17 cellular contexts compared by ENCODE assay signal in the genomic region with DNA sequence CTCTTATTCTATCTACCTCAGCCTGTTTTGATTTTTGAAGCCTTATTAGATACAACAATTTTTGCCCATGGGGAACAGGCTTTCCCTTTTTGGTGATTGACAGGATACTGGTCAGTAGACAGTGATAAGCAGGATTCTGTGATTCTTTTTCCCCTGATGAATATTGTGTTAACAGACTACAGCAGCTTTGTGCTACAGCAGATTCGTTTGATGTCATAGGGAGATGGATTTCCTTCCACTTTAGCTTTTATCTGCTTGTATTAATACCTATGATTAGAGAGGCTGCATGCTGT.
"Had no signal": no experiment of that assay in that cellular context is flagged by ENCODE, and none has a peak within 500 bp of the region (broad histone marks: within the 10 kb centered on the region; RNA-seq: fewer than 3 reads in every experiment).

No MANE protein-coding gene starts in this region.

- H3K4me1 ChIP-seq: foreskin keratinocyte had no signal

- ATAC-seq: activated T-cell treated with anti-CD3 and anti-CD28 coated beads, Interleukin-2, amount 50 U/mL, for 72 hours; sciatic nerve; stimulated activated naive CD8-positive, alpha-beta T cell treated with anti-CD3 and anti-CD28 coated beads, Interleukin-15, Interleukin-2, amounts not matched to agents 100 U/mL and 50 U/mL, for 24 hours had no signal

- H3K36me3 Mint-ChIP-seq: neural progenitor cell had no signal

- H2AFZ ChIP-seq: neural progenitor cell had no signal

- H3K36me3 ChIP-seq: neural progenitor cell, ovary, transverse colon, vagina had no signal

- H3K27ac ChIP-seq: foreskin keratinocyte, neural progenitor cell, ovary, transverse colon, vagina had no signal

- H3K4me3 Mint-ChIP-seq: activated CD4-positive, alpha-beta T cell treated with anti-CD3 and anti-CD28 coated beads, Interleukin-2, amount 10 ng/mL, durations not matched to agents 7 days and 5 days; activated naive CD8-positive, alpha-beta T cell treated with anti-CD3 and anti-CD28 coated beads for 36 hours; activated T-cell treated with anti-CD3 and anti-CD28 coated beads, Interleukin-2, amount 50 U/mL, for 72 hours; brain; neural progenitor cell had no signal

- H3K9ac ChIP-seq: neural progenitor cell had no signal

- DNase-seq: activated CD4-positive, alpha-beta T cell treated with anti-CD3 and anti-CD28 coated beads, Interleukin-2, amount 10 ng/mL, durations not matched to agents 7 days and 5 days; activated CD8-positive, alpha-beta memory T cell treated with anti-CD3 and anti-CD28 coated beads, Interleukin-2, amount 50 U/mL, for 48 hours; activated gamma-delta T cell; activated naive CD8-positive, alpha-beta T cell treated with anti-CD3 and anti-CD28 coated beads for 36 hours; activated T-cell treated with anti-CD3 and anti-CD28 coated beads, Interleukin-2, amount 50 U/mL, for 72 hours; amygdala; effector CD8-positive, alpha-beta T cell; glutamatergic neuron; midbrain; ovary; stimulated activated naive CD8-positive, alpha-beta T cell treated with anti-CD3 and anti-CD28 coated beads, Interleukin-15, Interleukin-2, amounts not matched to agents 100 U/mL and 50 U/mL, for 24 hours; transverse colon had no signal

- H3K9me3 ChIP-seq: ovary, transverse colon, vagina had no signal

- H3K27me3 ChIP-seq: foreskin keratinocyte, neural progenitor cell, ovary, transverse colon, vagina had no signal

- H3K9me3 Mint-ChIP-seq: activated CD4-positive, alpha-beta T cell treated with anti-CD3 and anti-CD28 coated beads, Interleukin-2, amount 10 ng/mL, durations not matched to agents 7 days and 5 days; activated naive CD8-positive, alpha-beta T cell treated with anti-CD3 and anti-CD28 coated beads for 36 hours; activated T-cell treated with anti-CD3 and anti-CD28 coated beads, Interleukin-2, amount 50 U/mL, for 72 hours; brain; neural progenitor cell had no signal

- H3K4me3 ChIP-seq: neural progenitor cell, ovary, transverse colon, vagina had no signal

- H3K27ac Mint-ChIP-seq: activated CD4-positive, alpha-beta T cell treated with anti-CD3 and anti-CD28 coated beads, Interleukin-2, amount 10 ng/mL, durations not matched to agents 7 days and 5 days; activated naive CD8-positive, alpha-beta T cell treated with anti-CD3 and anti-CD28 coated beads for 36 hours; activated T-cell treated with anti-CD3 and anti-CD28 coated beads, Interleukin-2, amount 50 U/mL, for 72 hours; brain; neural progenitor cell had no signal

- H3K27me3 Mint-ChIP-seq: activated CD4-positive, alpha-beta T cell treated with anti-CD3 and anti-CD28 coated beads, Interleukin-2, amount 10 ng/mL, durations not matched to agents 7 days and 5 days; activated naive CD8-positive, alpha-beta T cell treated with anti-CD3 and anti-CD28 coated beads for 36 hours had no signal
